Comparison of ENCODE assay signal across 13 cellular contexts in the genomic region with DNA sequence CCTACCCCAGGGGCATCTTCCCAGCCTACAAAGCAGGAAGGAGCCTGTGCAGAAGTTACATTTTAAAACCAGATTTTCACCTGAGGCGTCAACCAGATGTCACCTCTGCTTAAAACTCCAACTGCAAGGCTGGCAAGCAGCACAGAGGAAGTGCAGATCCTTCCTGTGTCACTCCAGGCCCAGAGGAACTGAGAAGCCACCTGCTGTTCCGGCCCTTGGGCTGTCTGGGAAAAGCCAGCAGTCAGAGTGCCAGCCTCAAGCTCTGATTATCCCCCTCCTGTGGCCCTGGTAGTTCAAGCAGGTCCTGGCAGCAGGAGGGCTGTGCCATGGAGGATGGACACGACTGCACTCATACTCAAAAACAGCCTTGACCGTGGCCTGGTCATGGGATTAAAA. TPM values are rescaled to one million over a fixed set of nuclear protein-coding genes. Genes with fewer than 3 reads are reported as not detected.
DNase-seq lines count a peak whose midpoint lies in the region; ATAC-seq, FAIRE-seq and TF ChIP-seq lines count a peak whose summit lies in the region.
"Had no signal": no experiment of that assay in that cellular context is flagged by ENCODE, and none has a peak within 500 bp of the region (broad histone marks: within the 10 kb centered on the region; RNA-seq: fewer than 3 reads in every experiment).

No MANE protein-coding gene starts in this region.

- in situ Hi-C loops in brain microvascular endothelial cell (cut with HindIII; ENCODE audit: low pct_ligation_motif_present, low sequenced_read_pairs) = no loop called here

- intact Hi-C loops in right cardiac atrium (cut with DNase I) (no loop called here), kidney (cut with DNase I) (no loop called here), upper lobe of right lung (cut with DNase I) (no loop called here)

- 44% methylated on average over 4 of the region's 4 CpGs for WGBS in right cardiac atrium

- H3K27me3 ChIP-seq in cardiac muscle cell = no peaks in the 10 kb centered on the region
- H3K27me3 ChIP-seq in right cardiac atrium (ENCODE audit: control insufficient read depth, insufficient read depth) = no peaks in the 10 kb centered on the region
- no peaks in the 10 kb centered on the region for H3K27me3 ChIP-seq in upper lobe of right lung
- no peaks in the 10 kb centered on the region for H3K27me3 ChIP-seq in brain microvascular endothelial cell (replicated peaks)

- no peak for FAIRE-seq in kidney (lab: Jason Lieb, UNC)
- FAIRE-seq: RCC 7860 had no signal

- H3K27ac ChIP-seq in cardiac muscle cell = peak overlapping the region; percentile 95
- no peak overlapping the region for H3K27ac ChIP-seq in right cardiac atrium (ENCODE audit: low read length)
- peak overlapping the region; percentile 38 to 51 for H3K27ac ChIP-seq in kidney (ENCODE audit: low read depth in 2 of 2, low read length in 2 of 2)
- H3K27ac ChIP-seq in upper lobe of right lung = peak overlapping the region; percentile 3
- H3K27ac ChIP-seq in brain microvascular endothelial cell = no peak overlapping the region

- ATAC-seq in right cardiac atrium (no peak), upper lobe of right lung (no peak), HG03378 (IDR thresholded peaks at IDR 0.05; ENCODE audit: unreplicated experiment) (no peak)

- no peak for TF ChIP-seq CTCF in cardiac muscle cell (IDR thresholded peaks at IDR 0.05; ENCODE audit: low read depth, low read length)
- TF ChIP-seq CTCF in kidney (IDR thresholded peaks at IDR 0.05; ENCODE audit: borderline replicate concordance, extremely low read depth, insufficient read depth) = no peak
- TF ChIP-seq CTCF in upper lobe of right lung (IDR thresholded peaks at IDR 0.05) = no peak
- TF ChIP-seq CTCF in brain microvascular endothelial cell (IDR thresholded peaks at IDR 0.05; ENCODE audit: low read depth, low read length, missing control alignments) = no peak

- H3K4me1 ChIP-seq in cardiac muscle cell (ENCODE audit: low read depth) (peaks cover 38% of the 10 kb centered on the region), right cardiac atrium (ENCODE audit: control insufficient read depth, insufficient read depth, low read length) (peaks cover 14% of the 10 kb centered on the region), kidney (ENCODE audit: control insufficient read depth in 1 of 2, insufficient read depth in 1 of 2, low read depth in 1 of 2, low read length in 2 of 2) (peaks cover 35 to 47% of the 10 kb centered on the region in 2 donors), upper lobe of right lung (peaks cover 42% of the 10 kb centered on the region)

- no peak overlapping the region for H3K4me3 ChIP-seq in cardiac muscle cell
- H3K4me3 ChIP-seq in right cardiac atrium (ENCODE audit: low read length) = no peak overlapping the region
- H3K4me3 ChIP-seq in kidney (ENCODE audit: low read length in 2 of 2) = no peak overlapping the region
- no peak overlapping the region for H3K4me3 ChIP-seq in upper lobe of right lung
- H3K4me3 ChIP-seq in brain microvascular endothelial cell (ENCODE audit: low read depth, low read length) = no peak overlapping the region

- H3K9me3 ChIP-seq in cardiac muscle cell (ENCODE audit: low read depth) (no peaks in the 10 kb centered on the region), right cardiac atrium (ENCODE audit: control insufficient read depth, low read length) (no peaks in the 10 kb centered on the region), kidney (ENCODE audit: control insufficient read depth in 1 of 2, low read length in 2 of 2) (no peaks in the 10 kb centered on the region), upper lobe of right lung (no peaks in the 10 kb centered on the region)

- H3K9ac ChIP-seq in kidney (ENCODE audit: low read length in 2 of 2) = no peak overlapping the region

- peaks cover 79% of the 10 kb centered on the region for H3K36me3 ChIP-seq in cardiac muscle cell
- H3K36me3 ChIP-seq in kidney (ENCODE audit: control insufficient read depth in 1 of 2, insufficient read depth in 2 of 2, low read length in 2 of 2) = peaks cover 49 to 58% of the 10 kb centered on the region in 2 donors
- H3K36me3 ChIP-seq in upper lobe of right lung = peaks cover 70% of the 10 kb centered on the region
- peaks cover 67% of the 10 kb centered on the region for H3K36me3 ChIP-seq in brain microvascular endothelial cell (replicated peaks)

- DNase-seq in cardiac muscle cell (ENCODE audit: low read depth in 1 of 2, low spot score in 1 of 2) (peak in 1 of 2 donors; percentile 6), right cardiac atrium (no peak), kidney (no peak), upper lobe of right lung (no peak), brain microvascular endothelial cell (no peak), NCI-H187 (lab: John Stamatoyannopoulos, UW) (no peak)
- DNase-seq: amniotic stem cell; CD4-positive, alpha-beta memory T cell; Karpas-422; NCI-H2081 treated with DMSO at 0.1 percent for 48 hours had no signal

TF ChIP-seq in PFSK-1, 5 proteins besides CTCF, POLR2A, EP300 and RAD21:
- no peak for TF ChIP-seq TAF1 (IDR thresholded peaks at IDR 0.05; ENCODE audit: borderline replicate concordance, insufficient read depth, low read length)
- TF ChIP-seq POLR2AphosphoS5 (IDR thresholded peaks at IDR 0.05; ENCODE audit: low read depth, low read length) = 0 out of 2 replicates have a peak, but pooled peaks have one; percentile 22

RNA-seq across cellular contexts. Expression of a gene that starts 10.2 kb away (rescaled TPM):
- total RNA-seq in cardiac muscle cell = 126 and 164 TPM in 2 replicates
- polyA plus RNA-seq in cardiac muscle cell = 80.0 and 83.5 TPM in 2 replicates
- total RNA-seq in right cardiac atrium = 10 to 100 TPM; 36.9 to 47.7 (median 42.0) TPM
- polyA plus RNA-seq in right cardiac atrium = 36.8 TPM
- 105 TPM for polyA plus RNA-seq in PFSK-1 (2012; ENCODE audit: insufficient read length, low read depth)
- total RNA-seq in kidney = 58.9 TPM
- polyA plus RNA-seq in kidney (ENCODE audit: insufficient read depth, low read depth, low replicate concordance) = 68.9 TPM
- 85.1 TPM for total RNA-seq in upper lobe of right lung

RNA-seq across cellular contexts. Expression of a gene that starts 13.6 kb away (rescaled TPM):
- total RNA-seq in cardiac muscle cell (1,502 and 2,409 TPM in 2 replicates), right cardiac atrium (10 to 100 TPM; 15.1 to 19.4 (median 16.5) TPM), kidney (63.7 TPM), upper lobe of right lung (55.1 TPM)
- polyA plus RNA-seq in cardiac muscle cell (1,563 and 2,826 TPM in 2 replicates), right cardiac atrium (12.2 TPM), kidney (ENCODE audit: insufficient read depth, low read depth, low replicate concordance) (57.2 TPM)
- polyA plus RNA-seq in PFSK-1 (2012; ENCODE audit: insufficient read length, low read depth) = 28.9 TPM

RNA-seq across cellular contexts. Expression of a gene that starts 25.4 kb away (rescaled TPM):
- 111 and 115 TPM in 2 replicates for total RNA-seq in cardiac muscle cell
- polyA plus RNA-seq in cardiac muscle cell = 147 and 152 TPM in 2 replicates
- total RNA-seq in right cardiac atrium = 100 to 1,000 TPM in 3 of 4 donors, 10 to 100 TPM in 1; 91.8 to 142 (median 134) TPM
- polyA plus RNA-seq in right cardiac atrium = 206 TPM
- 61.0 TPM for polyA plus RNA-seq in PFSK-1 (2012; ENCODE audit: insufficient read length, low read depth)
- total RNA-seq in kidney = 78.0 TPM
- polyA plus RNA-seq in kidney (ENCODE audit: insufficient read depth, low read depth, low replicate concordance) = 200 TPM
- total RNA-seq in upper lobe of right lung = 35.2 TPM

RNA-seq across cellular contexts. Expression of a gene that starts 25.5 kb away (rescaled TPM):
- total RNA-seq in cardiac muscle cell (65.5 and 74.2 TPM in 2 replicates), right cardiac atrium (10 to 100 TPM; 40.2 to 63.2 (median 55.5) TPM), kidney (53.6 TPM), upper lobe of right lung (31.2 TPM)
- polyA plus RNA-seq in cardiac muscle cell (139 and 156 TPM in 2 replicates), right cardiac atrium (32.1 TPM), kidney (ENCODE audit: insufficient read depth, low read depth, low replicate concordance) (56.3 TPM)
- polyA plus RNA-seq in PFSK-1 (2012; ENCODE audit: insufficient read length, low read depth) = 43.3 TPM

Comparison
In these comparisons a context has a peak if more than half of its experiments do, and no peak if none do; other contexts are left out.
1. H3K27ac ChIP-seq: peak in cardiac muscle cell (single experiment), kidney (2 of 2) and upper lobe of right lung (single experiment); none in right cardiac atrium (single experiment) and brain microvascular endothelial cell (single experiment).
2. RNA of a gene that starts 13.6 kb away (total RNA-seq): 1,502 to 2,409 TPM in cardiac muscle cell; 63.7 TPM in kidney (single experiment), 55.1 TPM in upper lobe of right lung (single experiment) and 15.1 to 19.4 TPM in right cardiac atrium; every median in the first group is over 10 times any median in the second.